1 cellular context compared by ENCODE assay signal in genomic region chr4:94354474-94354896, GRCh38.
TF ChIP-seq lines count a peak whose summit lies in the region.

No MANE protein-coding gene starts in this region.

TF ChIP-seq in GM23338, 12 proteins besides CTCF, POLR2A, EP300 and RAD21 (continued from another document):
- TF ChIP-seq ZNF462 (CRISPR knock-in tag; IDR thresholded peaks at IDR 0.05) (no peak), STAT1 (IDR thresholded peaks at IDR 0.05; ENCODE audit: unreplicated experiment) (no peak), EZH2 (IDR thresholded peaks at IDR 0.05; ENCODE audit: low read depth, unreplicated experiment) (no peak), EZH2phosphoT487 (IDR thresholded peaks at IDR 0.05; ENCODE audit: unreplicated experiment) (no peak), CREB1 (CRISPR knock-in tag; IDR thresholded peaks at IDR 0.05; ENCODE audit: low read depth) (no peak)
